In genomic region chr1:209900734-209901133, GRCh38 we compare ENCODE assay signal across 1 cellular context.
A peak's percentile ranks its signal among the peaks of the same experiment; 100 is the strongest.
TF ChIP-seq lines count a peak whose summit lies in the region.

No MANE protein-coding gene starts in this region.

TF ChIP-seq in IMR-90, 13 proteins besides CTCF, POLR2A, EP300 and RAD21:
- TF ChIP-seq FOS (IDR thresholded peaks at IDR 0.05; ENCODE audit: low read depth, low read length) (peak; percentile 35; the same call in 1 of the 2 replicates), MAFK (IDR thresholded peaks at IDR 0.05; ENCODE audit: low read depth, low read length) (peak; percentile 49), CEBPB (IDR thresholded peaks at IDR 0.05; ENCODE audit: low read depth, low read length) (no peak)
